8 cellular contexts compared by ENCODE assay signal in genomic region chr1:109283748-109284600, GRCh38. TPM values are rescaled to one million over a fixed set of nuclear protein-coding genes. Genes with fewer than 3 reads are reported as not detected.
DNase-seq lines count a peak whose midpoint lies in the region; ATAC-seq and TF ChIP-seq lines count a peak whose summit lies in the region.

No MANE protein-coding gene starts in this region.

- H3K36me3 Mint-ChIP-seq in CD4-positive, alpha-beta T cell (ENCODE audit: low read depth): peaks cover 8% of the 10 kb centered on the region

- no peaks in the 10 kb centered on the region for H3K9me3 ChIP-seq in CD4-positive, alpha-beta T cell (ENCODE audit: control insufficient read depth, low read length)
- H3K9me3 ChIP-seq in adipocyte (ENCODE audit: control insufficient read depth, low read length) (no peaks in the 10 kb centered on the region), thymus (ENCODE audit: control insufficient read depth) (no peaks in the 10 kb centered on the region)

- peaks cover 19% of the 10 kb centered on the region for H3K4me1 Mint-ChIP-seq in CD4-positive, alpha-beta T cell (ENCODE audit: low read depth)

- ATAC-seq in CD4-positive, alpha-beta T cell (ENCODE audit: poor library complexity): peak; percentile 22
- ATAC-seq in HG02610 (IDR thresholded peaks at IDR 0.05; ENCODE audit: unreplicated experiment) (peak; percentile 13), left colon (peak; percentile 27)

- peaks cover 16% of the 10 kb centered on the region for H3K4me1 ChIP-seq in adipocyte (ENCODE audit: control insufficient read depth, insufficient read depth, low read length)
- H3K4me1 ChIP-seq in thymus (ENCODE audit: control insufficient read depth, insufficient read depth, low read length): peaks cover 14% of the 10 kb centered on the region

- peak overlapping the region; percentile 88 for H3K9ac ChIP-seq in adipocyte (ENCODE audit: low read length)

- no peaks in the 10 kb centered on the region for H3K27me3 ChIP-seq in CD4-positive, alpha-beta T cell (ENCODE audit: control insufficient read depth, insufficient read depth, low read length)
- H3K27me3 ChIP-seq in adipocyte (replicated peaks; ENCODE audit: control insufficient read depth, insufficient read depth, low read length): no peaks in the 10 kb centered on the region
- no peaks in the 10 kb centered on the region for H3K27me3 ChIP-seq in thymus (ENCODE audit: control insufficient read depth, insufficient read depth)

- intact Hi-C loops in CD4-positive, alpha-beta T cell (cut with DNase I, micrococcal nuclease): loop anchor here (5.0 to 10.0 kb wide), 4 partner anchors 72 to 701 kb away; partner anchors contain the start of genes AHCYL1 (in 1 of the 2), ATXN7L2 (in 1 of the 2) and SARS1 (in 1 of the 2)
- intact Hi-C loops in left colon (cut with DNase I, micrococcal nuclease): no loop called here

- H3K27me3 Mint-ChIP-seq in CD4-positive, alpha-beta T cell: no peaks in the 10 kb centered on the region

- no peak for TF ChIP-seq CTCF in CD4-positive, alpha-beta T cell (IDR thresholded peaks at IDR 0.05)
- TF ChIP-seq CTCF in GM13977 (IDR thresholded peaks at IDR 0.05; ENCODE audit: extremely low read depth, insufficient read depth, missing control alignments): no peak

- H3K36me3 ChIP-seq in adipocyte (ENCODE audit: control insufficient read depth, insufficient read depth, low read length, severe bottlenecking): no peaks in the 10 kb centered on the region
- peaks cover 7% of the 10 kb centered on the region for H3K36me3 ChIP-seq in thymus (ENCODE audit: control insufficient read depth, insufficient read depth)

- peak overlapping the region; percentile 31 for H3K27ac ChIP-seq in CD4-positive, alpha-beta T cell (ENCODE audit: low read depth, low read length)
- H3K27ac ChIP-seq in thymus (ENCODE audit: low read depth): peak overlapping the region; percentile 80

- DNase-seq in CD4-positive, alpha-beta T cell: no peak
- DNase-seq in adipocyte (ENCODE audit: low read depth) (no peak), left colon (no peak), NCI-H1417 (lab: John Stamatoyannopoulos, UW) (no peak), GM13977 (ENCODE audit: low spot score) (no peak), NCI-H2107 (lab: John Stamatoyannopoulos, UW) (no peak)

- H3K27ac Mint-ChIP-seq in CD4-positive, alpha-beta T cell: peak overlapping the region; percentile 78

- no peaks in the 10 kb centered on the region for H3K9me3 Mint-ChIP-seq in CD4-positive, alpha-beta T cell

- CTCF ChIA-PET in CD4-positive, alpha-beta T cell (lab: Charles Lee): interaction anchor here (1.6 to 2.1 kb wide), 4 partner anchors 115 to 356 kb away, joined by 5 to 15 read pairs (median 9); partner anchors contain the start of genes CYB561D1 and SORT1

- peak overlapping the region; percentile 94 for H3K4me3 Mint-ChIP-seq in CD4-positive, alpha-beta T cell

- in situ Hi-C loops in GM13977 (cut with MboI; ENCODE audit: low pct_unique_long_range_greater_than_20kb, low sequenced_read_pairs, unreplicated experiment): no loop called here

- peak overlapping the region; percentile 85 for H3K4me3 ChIP-seq in adipocyte (ENCODE audit: low read length)
- H3K4me3 ChIP-seq in thymus (ENCODE audit: low read length): peak overlapping the region; percentile 79

- WGBS in thymus: 62% methylated on average over 17 of the region's 17 CpGs

- POLR2A ChIA-PET in CD4-positive, alpha-beta T cell (lab: Charles Lee): interaction anchor here (1.1 kb wide), 1 partner anchor 199 kb away, joined by 4 read pairs; the partner anchor contains the start of gene ATXN7L2

RNA-seq across cellular contexts. Expression of gene PSRC1, which starts 1.0 kb away (rescaled TPM):
- total RNA-seq in CD4-positive, alpha-beta T cell: under 1 TPM; 0.22 to 0.91 TPM
- 1 to 10 TPM; 3.1 to 6.1 TPM for total RNA-seq in left colon
- 5.8 TPM for polyA plus RNA-seq in thymus

RNA-seq across cellular contexts. Expression of gene MYBPHL, which starts 22.8 kb away (rescaled TPM):
- total RNA-seq in CD4-positive, alpha-beta T cell: not detected
- not detected for total RNA-seq in left colon
- polyA plus RNA-seq in thymus: 0.43 TPM

RNA-seq across cellular contexts. Expression of gene CELSR2, which starts 34.6 kb away (rescaled TPM):
- 1 to 10 TPM; 3.6 TPM for total RNA-seq in CD4-positive, alpha-beta T cell
- total RNA-seq in left colon: 1 to 10 TPM; 3.9 to 4.5 TPM
- polyA plus RNA-seq in thymus: 2.5 TPM

Comparison
In these comparisons a context has a peak if more than half of its experiments do, and no peak if none do; other contexts are left out.
1. intact Hi-C loops: an anchor here in CD4-positive, alpha-beta T cell (5.0 to 10.0 kb wide); none called in left colon.